Comparison of ENCODE assay signal across 17 cellular contexts in the genomic region with DNA sequence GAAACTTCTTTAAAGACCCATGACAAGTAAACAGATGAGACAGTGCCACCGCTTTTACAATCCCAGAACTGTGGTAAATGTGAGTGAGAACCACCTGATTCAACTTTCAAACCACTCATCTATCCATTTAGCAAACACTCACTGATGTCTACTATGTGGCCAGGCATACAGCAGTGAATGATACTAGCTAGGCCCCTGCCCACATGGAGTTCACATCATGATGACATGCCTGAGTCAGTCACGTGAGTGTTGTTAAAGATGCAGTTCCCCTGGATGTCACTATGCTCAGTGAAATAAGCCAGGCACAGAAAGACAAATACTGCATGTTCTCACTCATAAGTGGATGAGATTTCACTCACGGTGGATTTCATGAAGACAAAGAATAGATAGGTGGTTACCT. TPM values are rescaled to one million over a fixed set of nuclear protein-coding genes. Genes with fewer than 3 reads are reported as not detected.
DNase-seq lines count a peak whose midpoint lies in the region; ATAC-seq, FAIRE-seq and TF ChIP-seq lines count a peak whose summit lies in the region.
"Had no signal": no experiment of that assay in that cellular context is flagged by ENCODE, and none has a peak within 500 bp of the region (broad histone marks: within the 10 kb centered on the region; RNA-seq: fewer than 3 reads in every experiment).

No MANE protein-coding gene starts in this region.

- H3K79me2 ChIP-seq in GM23248 (ENCODE audit: insufficient read depth) = peaks cover 41% of the 10 kb centered on the region
- H3K79me2 ChIP-seq in keratinocyte (ENCODE audit: control insufficient read depth, insufficient read depth, low read length) = no peaks in the 10 kb centered on the region
- H3K79me2 ChIP-seq: hepatocyte had no signal

- H3K9me3 ChIP-seq in GM23248 (ENCODE audit: low read depth) (no peaks in the 10 kb centered on the region), keratinocyte (ENCODE audit: control insufficient read depth, low read depth, low read length) (no peaks in the 10 kb centered on the region)
- H3K9me3 ChIP-seq: psoas muscle, tibial artery had no signal

- H3K27ac Mint-ChIP-seq in activated CD8-positive, alpha-beta T cell treated with anti-CD3 and anti-CD28 coated beads for 36 hours = no peak overlapping the region
- no peak overlapping the region for H3K27ac Mint-ChIP-seq in activated CD8-positive, alpha-beta T cell treated with anti-CD3 and anti-CD28 coated beads, Interleukin-2, amount 10 ng/mL, durations not matched to agents 7 days and 5 days
- H3K27ac Mint-ChIP-seq in T-helper 2 cell treated with Interferon-gamma antibody and Interleukin-4, amounts not matched to agents 5 μg/mL and 100 μg/mL, for 36 hours = no peak overlapping the region
- H3K27ac Mint-ChIP-seq: activated naive CD8-positive, alpha-beta T cell treated with anti-CD3 and anti-CD28 coated beads, Interleukin-2, amount 10 ng/mL, durations not matched to agents 7 days and 5 days had no signal

- H4K20me1 ChIP-seq in GM23248 (ENCODE audit: insufficient read depth) = no peaks in the 10 kb centered on the region
- no peaks in the 10 kb centered on the region for H4K20me1 ChIP-seq in keratinocyte (ENCODE audit: control insufficient read depth, extremely low read depth, insufficient read depth, low read length)

- peaks cover 21% of the 10 kb centered on the region for H3K4me1 ChIP-seq in GM23248 (ENCODE audit: insufficient read depth)
- no peaks in the 10 kb centered on the region for H3K4me1 ChIP-seq in keratinocyte (ENCODE audit: control insufficient read depth, extremely low read depth, insufficient read depth, low read length)
- H3K4me1 ChIP-seq: psoas muscle had no signal

- no peak for TF ChIP-seq CTCF in activated CD8-positive, alpha-beta T cell treated with anti-CD3 and anti-CD28 coated beads for 36 hours (IDR thresholded peaks at IDR 0.05)
- TF ChIP-seq CTCF in keratinocyte (optimal IDR thresholded peaks at IDR 0.05 in 1 of 3, IDR thresholded peaks at IDR 0.05 in 1 of 3, conservative IDR thresholded peaks at IDR 0.05 in 1 of 3; ENCODE audit: extremely low read depth in 1 of 3, insufficient read depth in 2 of 3, low read length in 3 of 3) = no peak

- CTCF ChIA-PET in activated CD8-positive, alpha-beta T cell treated with anti-CD3 and anti-CD28 coated beads for 36 hours (lab: Charles Lee) = no interaction called here
- CTCF ChIA-PET in activated CD8-positive, alpha-beta T cell treated with anti-CD3 and anti-CD28 coated beads, Interleukin-2, amount 10 ng/mL, durations not matched to agents 7 days and 5 days (lab: Charles Lee) = no interaction called here

- intact Hi-C loops in activated CD8-positive, alpha-beta T cell treated with anti-CD3 and anti-CD28 coated beads for 36 hours (cut with micrococcal nuclease) = no loop called here

- no peaks in the 10 kb centered on the region for H3K9me1 ChIP-seq in keratinocyte (ENCODE audit: control insufficient read depth, extremely low read depth, insufficient read depth, low read length)

- no peaks in the 10 kb centered on the region for H3K9me2 ChIP-seq in GM23248 (ENCODE audit: insufficient read depth)

- peaks cover 7% of the 10 kb centered on the region for H3K36me3 ChIP-seq in GM23248 (ENCODE audit: low read depth)
- peaks cover 10 to 18% of the 10 kb centered on the region in 2 experiments for H3K36me3 ChIP-seq in keratinocyte (ENCODE audit: control insufficient read depth in 2 of 2, extremely low read depth in 1 of 2, insufficient read depth in 2 of 2, low read length in 2 of 2)

- H3K9me3 Mint-ChIP-seq in activated CD8-positive, alpha-beta T cell treated with anti-CD3 and anti-CD28 coated beads for 36 hours = no peaks in the 10 kb centered on the region
- no peaks in the 10 kb centered on the region for H3K9me3 Mint-ChIP-seq in activated CD8-positive, alpha-beta T cell treated with anti-CD3 and anti-CD28 coated beads, Interleukin-2, amount 10 ng/mL, durations not matched to agents 7 days and 5 days (ENCODE audit: insufficient read depth)
- H3K9me3 Mint-ChIP-seq in T-helper 2 cell treated with Interferon-gamma antibody and Interleukin-4, amounts not matched to agents 5 μg/mL and 100 μg/mL, for 36 hours = no peaks in the 10 kb centered on the region
- H3K9me3 Mint-ChIP-seq: activated naive CD8-positive, alpha-beta T cell treated with anti-CD3 and anti-CD28 coated beads, Interleukin-2, amount 10 ng/mL, durations not matched to agents 7 days and 5 days; naive thymus-derived CD4-positive, alpha-beta T cell had no signal

- no peaks in the 10 kb centered on the region for H3K27me3 ChIP-seq in GM23248 (replicated peaks; ENCODE audit: insufficient read depth)
- H3K27me3 ChIP-seq in keratinocyte (ENCODE audit: control insufficient read depth, extremely low read depth, insufficient read depth, low read length) = no peaks in the 10 kb centered on the region
- H3K27me3 ChIP-seq: hepatocyte, tibial artery had no signal

- peak; percentile 78 for ATAC-seq in activated CD8-positive, alpha-beta T cell treated with anti-CD3 and anti-CD28 coated beads for 36 hours
- ATAC-seq in activated CD8-positive, alpha-beta T cell treated with anti-CD3 and anti-CD28 coated beads, Interleukin-2, amount 10 ng/mL, durations not matched to agents 7 days and 5 days = no peak
- ATAC-seq in HG02884 (IDR thresholded peaks at IDR 0.05; ENCODE audit: unreplicated experiment) (no peak), HG03108 (IDR thresholded peaks at IDR 0.05; ENCODE audit: unreplicated experiment) (no peak), HG02973 (IDR thresholded peaks at IDR 0.05; ENCODE audit: unreplicated experiment) (no peak)
- ATAC-seq: naive thymus-derived CD4-positive, alpha-beta T cell had no signal

- H3K4me3 Mint-ChIP-seq in activated CD8-positive, alpha-beta T cell treated with anti-CD3 and anti-CD28 coated beads for 36 hours = no peak overlapping the region
- H3K4me3 Mint-ChIP-seq in activated CD8-positive, alpha-beta T cell treated with anti-CD3 and anti-CD28 coated beads, Interleukin-2, amount 10 ng/mL, durations not matched to agents 7 days and 5 days = no peak overlapping the region
- H3K4me3 Mint-ChIP-seq in T-helper 2 cell treated with Interferon-gamma antibody and Interleukin-4, amounts not matched to agents 5 μg/mL and 100 μg/mL, for 36 hours = no peak overlapping the region
- H3K4me3 Mint-ChIP-seq: activated naive CD8-positive, alpha-beta T cell treated with anti-CD3 and anti-CD28 coated beads, Interleukin-2, amount 10 ng/mL, durations not matched to agents 7 days and 5 days; naive thymus-derived CD4-positive, alpha-beta T cell had no signal

- H3F3A ChIP-seq in GM23248 (ENCODE audit: insufficient read depth) = peaks cover 19% of the 10 kb centered on the region

- H3K36me3 Mint-ChIP-seq in activated CD8-positive, alpha-beta T cell treated with anti-CD3 and anti-CD28 coated beads for 36 hours (ENCODE audit: low read depth) = peaks cover 43% of the 10 kb centered on the region
- H3K36me3 Mint-ChIP-seq in activated CD8-positive, alpha-beta T cell treated with anti-CD3 and anti-CD28 coated beads, Interleukin-2, amount 10 ng/mL, durations not matched to agents 7 days and 5 days (ENCODE audit: low read depth) = peaks cover 32% of the 10 kb centered on the region
- peaks cover 48% of the 10 kb centered on the region for H3K36me3 Mint-ChIP-seq in T-helper 2 cell treated with Interferon-gamma antibody and Interleukin-4, amounts not matched to agents 5 μg/mL and 100 μg/mL, for 36 hours (ENCODE audit: low read depth)

- dilution Hi-C loops in keratinocyte (cut with MboI; ENCODE audit: extremely low pct_ligation_motif_present, low sequenced_read_pairs) = no loop called here

- in situ Hi-C loops in GM23248 (cut with MboI) = no loop called here

- no peaks in the 10 kb centered on the region for H3K27me3 Mint-ChIP-seq in activated CD8-positive, alpha-beta T cell treated with anti-CD3 and anti-CD28 coated beads for 36 hours
- no peaks in the 10 kb centered on the region for H3K27me3 Mint-ChIP-seq in activated CD8-positive, alpha-beta T cell treated with anti-CD3 and anti-CD28 coated beads, Interleukin-2, amount 10 ng/mL, durations not matched to agents 7 days and 5 days (ENCODE audit: low read depth)
- no peaks in the 10 kb centered on the region for H3K27me3 Mint-ChIP-seq in T-helper 2 cell treated with Interferon-gamma antibody and Interleukin-4, amounts not matched to agents 5 μg/mL and 100 μg/mL, for 36 hours (ENCODE audit: low read depth)
- H3K27me3 Mint-ChIP-seq: activated naive CD8-positive, alpha-beta T cell treated with anti-CD3 and anti-CD28 coated beads, Interleukin-2, amount 10 ng/mL, durations not matched to agents 7 days and 5 days; naive thymus-derived CD4-positive, alpha-beta T cell had no signal

- H3K9ac ChIP-seq in GM23248 = no peak overlapping the region
- H3K9ac ChIP-seq in keratinocyte (ENCODE audit: control insufficient read depth, extremely low read depth, insufficient read depth, low read length) = no peak overlapping the region

- DNase-seq in activated CD8-positive, alpha-beta T cell treated with anti-CD3 and anti-CD28 coated beads for 36 hours = peak; percentile 29
- no peak for DNase-seq in activated CD8-positive, alpha-beta T cell treated with anti-CD3 and anti-CD28 coated beads, Interleukin-2, amount 10 ng/mL, durations not matched to agents 7 days and 5 days
- DNase-seq in GM23248 (peak; percentile 24), keratinocyte (ENCODE audit: low read depth, low spot score) (no peak)
- peak; percentile 18 for DNase-seq in T-helper 2 cell treated with Interferon-gamma antibody and Interleukin-4, amounts not matched to agents 5 μg/mL and 100 μg/mL, for 36 hours (ENCODE audit: low spot score)
- DNase-seq: activated naive CD8-positive, alpha-beta T cell treated with anti-CD3 and anti-CD28 coated beads, Interleukin-2, amount 10 ng/mL, durations not matched to agents 7 days and 5 days; DMS153; naive thymus-derived CD4-positive, alpha-beta T cell; NCI-H2171; OCI-M1; psoas muscle; tibial artery had no signal

- H2AFZ ChIP-seq in GM23248 = no peak overlapping the region
- no peak overlapping the region for H2AFZ ChIP-seq in keratinocyte (ENCODE audit: control insufficient read depth, low read length)
- H2AFZ ChIP-seq: hepatocyte had no signal

- peaks cover 6% of the 10 kb centered on the region for H3K4me1 Mint-ChIP-seq in activated CD8-positive, alpha-beta T cell treated with anti-CD3 and anti-CD28 coated beads for 36 hours (ENCODE audit: low read depth)
- H3K4me1 Mint-ChIP-seq in activated CD8-positive, alpha-beta T cell treated with anti-CD3 and anti-CD28 coated beads, Interleukin-2, amount 10 ng/mL, durations not matched to agents 7 days and 5 days (ENCODE audit: low read depth) = peaks cover 2% of the 10 kb centered on the region
- peaks cover 2% of the 10 kb centered on the region for H3K4me1 Mint-ChIP-seq in T-helper 2 cell treated with Interferon-gamma antibody and Interleukin-4, amounts not matched to agents 5 μg/mL and 100 μg/mL, for 36 hours (ENCODE audit: low read depth)

- 65 to 66% methylated on average over 3 of the region's 3 CpGs for WGBS in GM23248 (ENCODE audit: low coverage in 1 of 2, low lambda C conversion rate in 2 of 2, missing lambda C conversion rate in 2 of 2), 2 experiments

- POLR2A ChIA-PET in activated CD8-positive, alpha-beta T cell treated with anti-CD3 and anti-CD28 coated beads for 36 hours (lab: Charles Lee) = no interaction called here
- POLR2A ChIA-PET in activated CD8-positive, alpha-beta T cell treated with anti-CD3 and anti-CD28 coated beads, Interleukin-2, amount 10 ng/mL, durations not matched to agents 7 days and 5 days (lab: Charles Lee) = no interaction called here

- FAIRE-seq in keratinocyte (lab: Jason Lieb, UNC) = peak; percentile 72

- H3K4me2 ChIP-seq in GM23248 (ENCODE audit: unreplicated experiment) (no peak overlapping the region), keratinocyte (ENCODE audit: control insufficient read depth, extremely low read depth, insufficient read depth, low read depth, low read length) (no peak overlapping the region)
- H3K4me2 ChIP-seq: hepatocyte had no signal

- H3K4me3 ChIP-seq in GM23248 (no peak overlapping the region), keratinocyte (ENCODE audit: control insufficient read depth in 2 of 3, extremely low read depth in 1 of 3, insufficient read depth in 2 of 3, low read depth in 1 of 3, low read length in 3 of 3) (no peak overlapping the region)
- H3K4me3 ChIP-seq: hepatocyte, psoas muscle, tibial artery had no signal

- H3K27ac ChIP-seq in GM23248 (no peak overlapping the region), keratinocyte (ENCODE audit: control insufficient read depth, insufficient read depth, low read length) (no peak overlapping the region)
- H3K27ac ChIP-seq: epithelial cell of prostate, hepatocyte, psoas muscle, tibial artery had no signal

RNA-seq across cellular contexts. Expression of a gene that starts 28.4 kb away (rescaled TPM):
- total RNA-seq in activated CD8-positive, alpha-beta T cell treated with anti-CD3 and anti-CD28 coated beads for 36 hours = 10 to 100 TPM; 23.1 to 24.7 TPM
- 10 to 100 TPM; 19.3 to 21.0 TPM for total RNA-seq in activated CD8-positive, alpha-beta T cell treated with anti-CD3 and anti-CD28 coated beads, Interleukin-2, amount 10 ng/mL, durations not matched to agents 7 days and 5 days
- total RNA-seq in GM23248 (2014; rRNA removed; shearing (Covaris generic)) = 28.6 and 31.1 TPM in 2 replicates
- polyA plus RNA-seq in GM23248 (2016; fragmentation: Nextera tagmentation; extraction: Ambion mirVana) (16.1 and 16.3 TPM in 2 replicates), keratinocyte (27.8 to 34.5 TPM (median 30.7 TPM) in 3 replicates)
- 14.1 TPM for polyA plus RNA-seq in keratinocyte (2011; ENCODE audit: low read depth)
- 23.2 and 30.9 TPM in 2 replicates for polyA plus RNA-seq in keratinocyte (2011; cell fraction: cytosol; rRNA removed)
- polyA plus RNA-seq in keratinocyte (2011; cell fraction: nucleus; rRNA removed) = 26.3 and 29.6 TPM in 2 replicates
- polyA plus RNA-seq in keratinocyte (2012; ENCODE audit: low replicate concordance) = 22.2 and 31.6 TPM in 2 replicates
- 34.9 to 44.6 TPM (median 41.4 TPM) in 3 replicates for polyA minus RNA-seq in keratinocyte
- polyA minus RNA-seq in keratinocyte (2011; cell fraction: cytosol; rRNA and poly(A)+ RNA removed) = 30.3 TPM
- 22.2 and 36.7 TPM in 2 replicates for polyA minus RNA-seq in keratinocyte (2011; cell fraction: nucleus; rRNA and poly(A)+ RNA removed)

RNA-seq across cellular contexts. Expression of a gene that starts 39.5 kb away (rescaled TPM):
- 10 to 100 TPM; 15.7 to 16.7 TPM for total RNA-seq in activated CD8-positive, alpha-beta T cell treated with anti-CD3 and anti-CD28 coated beads for 36 hours
- 10 to 100 TPM; 27.9 to 29.3 TPM for total RNA-seq in activated CD8-positive, alpha-beta T cell treated with anti-CD3 and anti-CD28 coated beads, Interleukin-2, amount 10 ng/mL, durations not matched to agents 7 days and 5 days
- total RNA-seq in GM23248 (2014; rRNA removed; shearing (Covaris generic)) = 25.2 and 28.6 TPM in 2 replicates
- 25.4 and 26.2 TPM in 2 replicates for polyA plus RNA-seq in GM23248 (2016; fragmentation: Nextera tagmentation; extraction: Ambion mirVana)
- 24.0 to 51.5 TPM (median 32.3 TPM) in 3 replicates for polyA plus RNA-seq in keratinocyte
- polyA plus RNA-seq in keratinocyte (2011; ENCODE audit: low read depth) = 9.9 TPM
- 14.8 and 24.6 TPM in 2 replicates for polyA plus RNA-seq in keratinocyte (2011; cell fraction: cytosol; rRNA removed)
- 63.0 and 68.6 TPM in 2 replicates for polyA plus RNA-seq in keratinocyte (2011; cell fraction: nucleus; rRNA removed)
- 16.5 and 17.2 TPM in 2 replicates for polyA plus RNA-seq in keratinocyte (2012; ENCODE audit: low replicate concordance)
- polyA minus RNA-seq in keratinocyte = 9.3 to 26.3 TPM (median 23.3 TPM) in 3 replicates
- 10.9 TPM for polyA minus RNA-seq in keratinocyte (2011; cell fraction: cytosol; rRNA and poly(A)+ RNA removed)
- polyA minus RNA-seq in keratinocyte (2011; cell fraction: nucleus; rRNA and poly(A)+ RNA removed) = 54.3 and 63.7 TPM in 2 replicates

Comparison
In these comparisons a context has a peak if more than half of its experiments do, and no peak if none do; other contexts are left out.
1. DNase-seq: peak in activated CD8-positive, alpha-beta T cell treated with anti-CD3 and anti-CD28 coated beads for 36 hours (single experiment), GM23248 (single experiment) and T-helper 2 cell treated with Interferon-gamma antibody and Interleukin-4, amounts not matched to agents 5 μg/mL and 100 μg/mL, for 36 hours (single experiment); none in activated CD8-positive, alpha-beta T cell treated with anti-CD3 and anti-CD28 coated beads, Interleukin-2, amount 10 ng/mL, durations not matched to agents 7 days and 5 days (single experiment) and keratinocyte (single experiment).